8 cellular contexts compared by ENCODE assay signal in the genomic region with DNA sequence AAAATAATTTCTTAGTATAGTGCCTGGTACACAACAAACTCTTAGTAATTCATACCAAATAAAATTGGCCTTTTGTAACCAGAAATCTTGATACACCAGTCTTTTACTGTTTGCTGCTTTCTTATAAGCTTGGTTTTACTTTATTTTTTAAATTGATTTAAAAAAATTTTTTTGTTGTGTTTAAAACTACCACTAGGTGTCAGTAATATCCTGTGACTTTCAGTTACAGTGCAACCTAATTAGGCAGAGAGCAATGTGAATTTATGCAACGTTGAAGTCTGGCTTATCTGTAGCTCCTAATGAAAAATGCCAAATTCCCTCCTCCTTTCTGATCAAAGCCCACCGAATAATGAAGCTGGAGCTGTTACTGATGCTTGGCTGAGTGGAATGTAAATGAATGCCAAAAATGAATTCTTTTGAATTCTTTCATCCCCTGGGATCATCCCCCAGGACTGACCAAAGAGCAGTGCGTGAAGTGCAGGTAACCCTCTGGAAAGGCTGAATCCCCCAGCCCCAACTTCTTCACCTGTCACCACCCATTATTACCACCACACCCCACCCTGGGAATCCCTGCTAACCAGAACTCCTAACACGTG. TPM values are rescaled to one million over a fixed set of nuclear protein-coding genes. Genes with fewer than 3 reads are reported as not detected.
A peak's percentile ranks its signal among the peaks of the same experiment; 100 is the strongest.
DNase-seq lines count a peak whose midpoint lies in the region; ATAC-seq, FAIRE-seq and TF ChIP-seq lines count a peak whose summit lies in the region.

No MANE protein-coding gene starts in this region.

- H2AFZ ChIP-seq in keratinocyte (ENCODE audit: control insufficient read depth, low read length) = no peak overlapping the region

- no peak overlapping the region for H3K4me2 ChIP-seq in keratinocyte (ENCODE audit: control insufficient read depth, extremely low read depth, insufficient read depth, low read depth, low read length)

- intact Hi-C loops in head of caudate nucleus (cut with DNase I) = loop anchor here (10.0 kb wide), 2 partner anchors 331 to 361 kb away; no protein-coding TSS in a partner anchor
- intact Hi-C loops in activated T-helper 1 cell treated with anti-CD3 and anti-CD28 coated beads, Interleukin-12 subunit alpha, Interleukin-12 subunit beta, Interleukin-2, Interleukin-4 antibody, amounts not matched to agents 30 ng/mL and 10 ng/mL and 1 ng/mL, durations not matched to agents 14 hours and 24 hours and 36 hours (cut with micrococcal nuclease) = loop anchor here (1.0 to 5.0 kb wide), 6 partner anchors 148 to 606 kb away; a partner anchor contains a TSS

- peaks cover 35% of the 10 kb centered on the region for H3K4me1 Mint-ChIP-seq in activated naive CD4-positive, alpha-beta T cell treated with anti-CD3 and anti-CD28 coated beads, Interleukin-2, amount 50 U/mL, for 24 hours
- H3K4me1 Mint-ChIP-seq in activated T-helper 1 cell treated with anti-CD3 and anti-CD28 coated beads, Interleukin-12 subunit alpha, Interleukin-12 subunit beta, Interleukin-2, Interleukin-4 antibody, amounts not matched to agents 30 ng/mL and 10 ng/mL and 1 ng/mL, durations not matched to agents 14 hours and 24 hours and 36 hours (ENCODE audit: low read depth) = peaks cover 29% of the 10 kb centered on the region

- H3K27me3 Mint-ChIP-seq in activated naive CD4-positive, alpha-beta T cell treated with anti-CD3 and anti-CD28 coated beads, Interleukin-2, amount 50 U/mL, for 24 hours = no peaks in the 10 kb centered on the region
- H3K27me3 Mint-ChIP-seq in activated T-helper 1 cell treated with anti-CD3 and anti-CD28 coated beads, Interleukin-12 subunit alpha, Interleukin-12 subunit beta, Interleukin-2, Interleukin-4 antibody, amounts not matched to agents 30 ng/mL and 10 ng/mL and 1 ng/mL, durations not matched to agents 14 hours and 24 hours and 36 hours (ENCODE audit: insufficient read depth) = no peaks in the 10 kb centered on the region

- H3K4me3 Mint-ChIP-seq in activated naive CD4-positive, alpha-beta T cell treated with anti-CD3 and anti-CD28 coated beads, Interleukin-2, amount 50 U/mL, for 24 hours = no peak overlapping the region
- no peak overlapping the region for H3K4me3 Mint-ChIP-seq in activated T-helper 1 cell treated with anti-CD3 and anti-CD28 coated beads, Interleukin-12 subunit alpha, Interleukin-12 subunit beta, Interleukin-2, Interleukin-4 antibody, amounts not matched to agents 30 ng/mL and 10 ng/mL and 1 ng/mL, durations not matched to agents 14 hours and 24 hours and 36 hours

- no peak overlapping the region for H3K9ac ChIP-seq in keratinocyte (ENCODE audit: control insufficient read depth, extremely low read depth, insufficient read depth, low read length)

- no peaks in the 10 kb centered on the region for H4K20me1 ChIP-seq in keratinocyte (ENCODE audit: control insufficient read depth, extremely low read depth, insufficient read depth, low read length)

- no peak for DNase-seq in activated naive CD4-positive, alpha-beta T cell treated with Interleukin-2 at 50 U/mL for 16 hours
- peak; percentile 45 for DNase-seq in NCI-H2029 treated with DMSO at 0.1 percent for 48 hours (lab: John Stamatoyannopoulos, UW)
- peak; percentile 66 for DNase-seq in amniotic epithelial cell (ENCODE audit: low read depth)
- DNase-seq in keratinocyte (ENCODE audit: low read depth, low spot score) = no peak
- no peak for DNase-seq in head of caudate nucleus
- DNase-seq in activated T-helper 1 cell treated with anti-CD3 and anti-CD28 coated beads, Interleukin-12 subunit alpha, Interleukin-12 subunit beta, Interleukin-2, Interleukin-4 antibody, amounts not matched to agents 30 ng/mL and 10 ng/mL and 1 ng/mL, durations not matched to agents 14 hours and 24 hours and 36 hours (ENCODE audit: low spot score) = no peak

- FAIRE-seq in keratinocyte (lab: Jason Lieb, UNC) = peak; percentile 70

- H3K9me3 ChIP-seq in keratinocyte (ENCODE audit: control insufficient read depth, low read depth, low read length) = no peaks in the 10 kb centered on the region

- H3K79me2 ChIP-seq in keratinocyte (ENCODE audit: control insufficient read depth, insufficient read depth, low read length) = peaks cover 13% of the 10 kb centered on the region

- no peak overlapping the region for H3K4me3 ChIP-seq in keratinocyte (ENCODE audit: control insufficient read depth in 2 of 3, extremely low read depth in 1 of 3, insufficient read depth in 2 of 3, low read depth in 1 of 3, low read length in 3 of 3)

- peaks cover 5% of the 10 kb centered on the region for H3K36me3 Mint-ChIP-seq in activated naive CD4-positive, alpha-beta T cell treated with anti-CD3 and anti-CD28 coated beads, Interleukin-2, amount 50 U/mL, for 24 hours
- H3K36me3 Mint-ChIP-seq in activated T-helper 1 cell treated with anti-CD3 and anti-CD28 coated beads, Interleukin-12 subunit alpha, Interleukin-12 subunit beta, Interleukin-2, Interleukin-4 antibody, amounts not matched to agents 30 ng/mL and 10 ng/mL and 1 ng/mL, durations not matched to agents 14 hours and 24 hours and 36 hours (ENCODE audit: low read depth) = peaks cover 16% of the 10 kb centered on the region

- peaks cover 4 to 6% of the 10 kb centered on the region in 2 experiments for H3K36me3 ChIP-seq in keratinocyte (ENCODE audit: control insufficient read depth in 2 of 2, extremely low read depth in 1 of 2, insufficient read depth in 2 of 2, low read length in 2 of 2)

- dilution Hi-C loops in keratinocyte (cut with MboI; ENCODE audit: extremely low pct_ligation_motif_present, low sequenced_read_pairs) = no loop called here

- ATAC-seq in GM21528 (IDR thresholded peaks at IDR 0.05; ENCODE audit: low FRiP score, unreplicated experiment) = no peak

- peak overlapping the region; percentile 70 for H3K27ac Mint-ChIP-seq in activated naive CD4-positive, alpha-beta T cell treated with anti-CD3 and anti-CD28 coated beads, Interleukin-2, amount 50 U/mL, for 24 hours
- no peak overlapping the region for H3K27ac Mint-ChIP-seq in activated T-helper 1 cell treated with anti-CD3 and anti-CD28 coated beads, Interleukin-12 subunit alpha, Interleukin-12 subunit beta, Interleukin-2, Interleukin-4 antibody, amounts not matched to agents 30 ng/mL and 10 ng/mL and 1 ng/mL, durations not matched to agents 14 hours and 24 hours and 36 hours

- TF ChIP-seq CTCF in keratinocyte (optimal IDR thresholded peaks at IDR 0.05 in 1 of 3, IDR thresholded peaks at IDR 0.05 in 1 of 3, conservative IDR thresholded peaks at IDR 0.05 in 1 of 3; ENCODE audit: extremely low read depth in 1 of 3, insufficient read depth in 2 of 3, low read length in 3 of 3) = peak in 2 of 3 experiments; percentile 17 to 31

- H3K9me3 Mint-ChIP-seq in activated naive CD4-positive, alpha-beta T cell treated with anti-CD3 and anti-CD28 coated beads, Interleukin-2, amount 50 U/mL, for 24 hours = no peaks in the 10 kb centered on the region
- H3K9me3 Mint-ChIP-seq in activated T-helper 1 cell treated with anti-CD3 and anti-CD28 coated beads, Interleukin-12 subunit alpha, Interleukin-12 subunit beta, Interleukin-2, Interleukin-4 antibody, amounts not matched to agents 30 ng/mL and 10 ng/mL and 1 ng/mL, durations not matched to agents 14 hours and 24 hours and 36 hours = no peaks in the 10 kb centered on the region

- no peaks in the 10 kb centered on the region for H3K27me3 ChIP-seq in keratinocyte (ENCODE audit: control insufficient read depth, extremely low read depth, insufficient read depth, low read length)

- no peak overlapping the region for H3K27ac ChIP-seq in keratinocyte (ENCODE audit: control insufficient read depth, insufficient read depth, low read length)

- peaks cover 12% of the 10 kb centered on the region for H3K4me1 ChIP-seq in keratinocyte (ENCODE audit: control insufficient read depth, extremely low read depth, insufficient read depth, low read length)

- no peaks in the 10 kb centered on the region for H3K9me1 ChIP-seq in keratinocyte (ENCODE audit: control insufficient read depth, extremely low read depth, insufficient read depth, low read length)

RNA-seq across cellular contexts. Expression of a gene that starts 3.8 kb away (rescaled TPM):
- 2.7 to 6.4 TPM (median 5.9 TPM) in 3 replicates for polyA plus RNA-seq in keratinocyte
- 10.0 TPM for polyA plus RNA-seq in keratinocyte (2011; ENCODE audit: low read depth)
- polyA plus RNA-seq in keratinocyte (2011; cell fraction: cytosol; rRNA removed) = 2.0 and 3.3 TPM in 2 replicates
- polyA plus RNA-seq in keratinocyte (2011; cell fraction: nucleus; rRNA removed) = 6.0 and 8.8 TPM in 2 replicates
- 4.0 and 4.4 TPM in 2 replicates for polyA plus RNA-seq in keratinocyte (2012; ENCODE audit: low replicate concordance)
- 11.9 to 16.7 TPM (median 14.6 TPM) in 3 replicates for polyA minus RNA-seq in keratinocyte
- polyA minus RNA-seq in keratinocyte (2011; cell fraction: cytosol; rRNA and poly(A)+ RNA removed) = 9.6 TPM
- 7.1 and 16.4 TPM in 2 replicates for polyA minus RNA-seq in keratinocyte (2011; cell fraction: nucleus; rRNA and poly(A)+ RNA removed)
- 15.9 and 18.6 TPM in 2 replicates for total RNA-seq in activated T-helper 1 cell treated with anti-CD3 and anti-CD28 coated beads, Interleukin-12 subunit alpha, Interleukin-12 subunit beta, Interleukin-2, Interleukin-4 antibody, amounts not matched to agents 30 ng/mL and 10 ng/mL and 1 ng/mL, durations not matched to agents 14 hours and 24 hours and 36 hours

Comparison
In these comparisons a context has a peak if more than half of its experiments do, and no peak if none do; other contexts are left out.
1. DNase-seq: peak in NCI-H2029 treated with DMSO at 0.1 percent for 48 hours (single experiment) and amniotic epithelial cell (single experiment); none in activated naive CD4-positive, alpha-beta T cell treated with Interleukin-2 at 50 U/mL for 16 hours (single experiment), keratinocyte (single experiment), head of caudate nucleus (0 of 42) and activated T-helper 1 cell treated with anti-CD3 and anti-CD28 coated beads, Interleukin-12 subunit alpha, Interleukin-12 subunit beta, Interleukin-2, Interleukin-4 antibody, amounts not matched to agents 30 ng/mL and 10 ng/mL and 1 ng/mL, durations not matched to agents 14 hours and 24 hours and 36 hours (single experiment).